Comparison of ENCODE assay signal across 22 cellular contexts in genomic region chr3:177382944-177383343, GRCh38.
DNase-seq lines count a peak whose midpoint lies in the region; ATAC-seq and TF ChIP-seq lines count a peak whose summit lies in the region.
"Had no signal": no experiment of that assay in that cellular context is flagged by ENCODE, and none has a peak within 500 bp of the region (broad histone marks: within the 10 kb centered on the region; RNA-seq: fewer than 3 reads in every experiment).

No MANE protein-coding gene starts in this region.

- peak; percentile 57 to 58 for ATAC-seq in right cardiac atrium
- ATAC-seq in gastrocnemius medialis: no peak
- ATAC-seq in SK-N-SH treated with all-trans-retinoic acid at 6 μM for 48 hours: no peak
- ATAC-seq: GM12878, PC-3 had no signal

- H3K4me3 ChIP-seq in epithelial cell of esophagus (ENCODE audit: low read length) (no peak overlapping the region), right cardiac atrium (ENCODE audit: low read length) (no peak overlapping the region), gastrocnemius medialis (no peak overlapping the region)
- H3K4me3 ChIP-seq: GM12878 had no signal

- no peak for TF ChIP-seq POLR2A in gastrocnemius medialis (IDR thresholded peaks at IDR 0.05)

- H3K9me3 ChIP-seq in right cardiac atrium (ENCODE audit: control insufficient read depth, low read length) (no peaks in the 10 kb centered on the region), gastrocnemius medialis (peaks cover 0 to 3% (median 0%) of the 10 kb centered on the region in 3 donors)

- in situ Hi-C loops in gastrocnemius medialis (cut with MboI; ENCODE audit: low sequenced_read_pairs in 4 of 4): no loop called here

- DNase-seq in NCI-H1694 treated with DMSO at 0.1 percent for 48 hours (lab: John Stamatoyannopoulos, UW) (peak; percentile 20), NCI-H1694 (lab: John Stamatoyannopoulos, UW) (no peak), epithelial cell of esophagus (ENCODE audit: low read depth) (peak; percentile 55), right cardiac atrium (peak; percentile 32 to 76 (median 66)), gastrocnemius medialis (peak; percentile 38 to 39), NCI-H526 (lab: John Stamatoyannopoulos, UW) (no peak), kidney glomerular epithelial cell (lab: John Stamatoyannopoulos, UW) (no peak)
- DNase-seq: BE2C; CD4-positive, alpha-beta T cell; DMS79; GDM1; HCEC 1CT; IMR-90; Karpas-422; NCI-H1105 treated with DMSO at 0.1 percent for 48 hours; NCI-H2029; NCI-H2171 treated with DMSO at 0.1 percent for 48 hours; NCI-H774; PC-3 had no signal

- H3K27me3 ChIP-seq in right cardiac atrium (ENCODE audit: control insufficient read depth, insufficient read depth) (no peaks in the 10 kb centered on the region), gastrocnemius medialis (no peaks in the 10 kb centered on the region)
- H3K27me3 ChIP-seq: BE2C had no signal

- no peak for TF ChIP-seq CTCF in epithelial cell of esophagus (IDR thresholded peaks at IDR 0.05; ENCODE audit: insufficient read depth, low read depth, low read length, missing control alignments)
- no peak for TF ChIP-seq CTCF in gastrocnemius medialis (IDR thresholded peaks at IDR 0.05 in 4 of 5, conservative IDR thresholded peaks at IDR 0.05 in 1 of 5)

- H3K36me3 ChIP-seq in gastrocnemius medialis: no peaks in the 10 kb centered on the region
- H3K36me3 ChIP-seq: BE2C had no signal

- WGBS in right cardiac atrium: 75% methylated on average over 8 of the region's 8 CpGs

- no peak overlapping the region for H3K27ac ChIP-seq in right cardiac atrium (ENCODE audit: low read length)
- no peak overlapping the region for H3K27ac ChIP-seq in gastrocnemius medialis
- H3K27ac ChIP-seq: 22Rv1 had no signal

- intact Hi-C loops in right cardiac atrium (cut with DNase I): no loop called here
- intact Hi-C loops in gastrocnemius medialis (cut with DNase I; ENCODE audit: low total_unique reads): no loop called here

- H3K4me1 ChIP-seq in right cardiac atrium (ENCODE audit: control insufficient read depth, insufficient read depth, low read length) (no peaks in the 10 kb centered on the region), gastrocnemius medialis (peaks cover 8 to 11% of the 10 kb centered on the region in 2 donors)
- H3K4me1 ChIP-seq: BE2C had no signal

TF ChIP-seq in SK-N-SH treated with all-trans-retinoic acid at 6 μM for 48 hours, 23 proteins besides CTCF, POLR2A, EP300 and RAD21:
- TF ChIP-seq ZNF70 (CRISPR knock-in tag; IDR thresholded peaks at IDR 0.05) (no peak), ZFP30 (CRISPR knock-in tag; IDR thresholded peaks at IDR 0.05) (no peak), ZNF8 (CRISPR knock-in tag; IDR thresholded peaks at IDR 0.05) (no peak), TCF4 (CRISPR knock-in tag; IDR thresholded peaks at IDR 0.05; ENCODE audit: borderline replicate concordance) (no peak), CREB5 (CRISPR knock-in tag; IDR thresholded peaks at IDR 0.05; ENCODE audit: low read depth) (no peak), PPARA (CRISPR knock-in tag; IDR thresholded peaks at IDR 0.05; ENCODE audit: borderline replicate concordance) (no peak)

Comparison
In these comparisons a context has a peak if more than half of its experiments do, and no peak if none do; other contexts are left out.
1. DNase-seq: peak in NCI-H1694 treated with DMSO at 0.1 percent for 48 hours (single experiment), epithelial cell of esophagus (single experiment), right cardiac atrium (3 of 3) and gastrocnemius medialis (2 of 2); none in NCI-H1694 (single experiment), NCI-H526 (0 of 2) and kidney glomerular epithelial cell (single experiment).
2. ATAC-seq: peak in right cardiac atrium (2 of 2); none in gastrocnemius medialis (0 of 2) and SK-N-SH treated with all-trans-retinoic acid at 6 μM for 48 hours (single experiment).